ENCODE assay signal across 11 cellular contexts in the genomic region with DNA sequence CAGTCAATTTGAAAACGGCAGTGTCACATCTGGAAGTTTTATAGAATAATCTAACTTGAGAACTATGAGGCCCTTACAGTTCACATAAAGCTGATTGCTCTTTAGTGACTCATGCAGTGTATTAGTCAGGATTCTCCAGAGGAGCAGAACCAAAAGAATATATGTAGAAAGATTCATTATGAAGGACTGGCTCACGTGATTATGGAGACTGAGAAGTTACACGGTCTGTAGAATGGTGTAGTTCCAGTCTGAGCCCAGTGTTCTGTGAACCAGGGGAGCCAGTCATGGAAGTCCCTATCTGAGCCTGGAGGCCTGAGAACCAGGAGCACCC. TPM values are rescaled to one million over a fixed set of nuclear protein-coding genes. Genes with fewer than 3 reads are reported as not detected.
DNase-seq lines count a peak whose midpoint lies in the region; TF ChIP-seq lines count a peak whose summit lies in the region.
"Had no signal": no experiment of that assay in that cellular context is flagged by ENCODE, and none has a peak within 500 bp of the region (broad histone marks: within the 10 kb centered on the region; RNA-seq: fewer than 3 reads in every experiment).

No MANE protein-coding gene starts in this region.

- H3K4me3 ChIP-seq in SK-N-MC, result no peak overlapping the region
- no peak overlapping the region for H3K4me3 ChIP-seq in fibroblast of the aortic adventitia (ENCODE audit: low read depth, low read length)
- H3K4me3 ChIP-seq in sigmoid colon, result no peak overlapping the region
- H3K4me3 ChIP-seq: esophagus squamous epithelium had no signal

- peaks cover 9% of the 10 kb centered on the region for H3K36me3 Mint-ChIP-seq in activated naive CD4-positive, alpha-beta T cell treated with anti-CD3 and anti-CD28 coated beads, Interleukin-2, amount 50 U/mL, for 24 hours
- H3K36me3 Mint-ChIP-seq in activated naive CD4-positive, alpha-beta T cell treated with anti-CD3 and anti-CD28 coated beads for 36 hours (ENCODE audit: low read depth), result peaks cover 16% of the 10 kb centered on the region
- H3K36me3 Mint-ChIP-seq in type B pancreatic cell, result peaks cover 23% of the 10 kb centered on the region

- no peak for TF ChIP-seq POLR2A in sigmoid colon (IDR thresholded peaks at IDR 0.05)

- H3K36me3 ChIP-seq in SK-N-MC (ENCODE audit: insufficient read depth, low read length) (peaks cover 16% of the 10 kb centered on the region), sigmoid colon (peaks cover 0 to 12% (median 0%) of the 10 kb centered on the region in 4 donors)

- WGBS in sigmoid colon, 2 donors, result 68 to 74% methylated on average over 3 of the region's 3 CpGs

- no peak for TF ChIP-seq EP300 in sigmoid colon (IDR thresholded peaks at IDR 0.05)

- peak overlapping the region; percentile 20 for H3K4me3 Mint-ChIP-seq in activated naive CD4-positive, alpha-beta T cell treated with anti-CD3 and anti-CD28 coated beads, Interleukin-2, amount 50 U/mL, for 24 hours
- H3K4me3 Mint-ChIP-seq in activated naive CD4-positive, alpha-beta T cell treated with anti-CD3 and anti-CD28 coated beads for 36 hours, result no peak overlapping the region
- H3K4me3 Mint-ChIP-seq in type B pancreatic cell, result no peak overlapping the region

- TF ChIP-seq CTCF in fibroblast of the aortic adventitia (IDR thresholded peaks at IDR 0.05; ENCODE audit: insufficient read depth, low read length) (no peak), type B pancreatic cell (conservative IDR thresholded peaks at IDR 0.05) (no peak), sigmoid colon (IDR thresholded peaks at IDR 0.05) (no peak)

- H3K9me3 ChIP-seq in SK-N-MC (ENCODE audit: low read depth, low read length), result no peaks in the 10 kb centered on the region
- no peaks in the 10 kb centered on the region for H3K9me3 ChIP-seq in sigmoid colon
- H3K9me3 ChIP-seq: esophagus squamous epithelium had no signal

- no peak overlapping the region for H3K9ac ChIP-seq in SK-N-MC (ENCODE audit: insufficient read length)

- no peak for DNase-seq in activated naive CD4-positive, alpha-beta T cell treated with anti-CD3 and anti-CD28 coated beads for 36 hours
- no peak for DNase-seq in SK-N-MC (ENCODE audit: low read depth, low spot score)
- DNase-seq in fibroblast of the aortic adventitia (ENCODE audit: low read depth), result peak; percentile 84
- DNase-seq in type B pancreatic cell (ENCODE audit: extremely low spot score, unreplicated experiment), result no peak
- no peak for DNase-seq in sigmoid colon
- DNase-seq in DMS 273 (lab: John Stamatoyannopoulos, UW; ENCODE audit: unreplicated experiment), result no peak
- no peak for DNase-seq in stimulated activated CD4-positive, alpha-beta T cell treated with anti-CD3 and anti-CD28 coated beads, Interleukin-2, amount 100 ng/mL, for 48 hours
- DNase-seq: activated CD8-positive, alpha-beta memory T cell treated with anti-CD3 and anti-CD28 coated beads for 24 hours; esophagus squamous epithelium; nucleus accumbens had no signal

- H3K27ac ChIP-seq in SK-N-MC, result peak overlapping the region; percentile 95; the same call in 1 of the 2 replicates
- H3K27ac ChIP-seq in sigmoid colon, result no peak overlapping the region

- CTCF ChIA-PET in activated naive CD4-positive, alpha-beta T cell treated with anti-CD3 and anti-CD28 coated beads for 36 hours (lab: Charles Lee), result interaction anchor here (1.2 kb wide), 1 partner anchor 67 kb away, joined by 7 read pairs; no protein-coding TSS in a partner anchor

- no peaks in the 10 kb centered on the region for H3K9me3 Mint-ChIP-seq in activated naive CD4-positive, alpha-beta T cell treated with anti-CD3 and anti-CD28 coated beads, Interleukin-2, amount 50 U/mL, for 24 hours
- no peaks in the 10 kb centered on the region for H3K9me3 Mint-ChIP-seq in activated naive CD4-positive, alpha-beta T cell treated with anti-CD3 and anti-CD28 coated beads for 36 hours
- H3K9me3 Mint-ChIP-seq in type B pancreatic cell, result peaks cover under 1% of the 10 kb centered on the region

- H3K4me1 Mint-ChIP-seq in activated naive CD4-positive, alpha-beta T cell treated with anti-CD3 and anti-CD28 coated beads, Interleukin-2, amount 50 U/mL, for 24 hours, result peaks cover 88% of the 10 kb centered on the region
- H3K4me1 Mint-ChIP-seq in activated naive CD4-positive, alpha-beta T cell treated with anti-CD3 and anti-CD28 coated beads for 36 hours (ENCODE audit: low read depth), result peaks cover 77% of the 10 kb centered on the region
- H3K4me1 Mint-ChIP-seq in type B pancreatic cell (ENCODE audit: unreplicated experiment), result peaks cover 33% of the 10 kb centered on the region

- H3K4me1 ChIP-seq in sigmoid colon, result peaks cover 0 to 75% (median 50%) of the 10 kb centered on the region in 4 donors

- no peaks in the 10 kb centered on the region for H3K27me3 ChIP-seq in sigmoid colon
- H3K27me3 ChIP-seq: esophagus squamous epithelium had no signal

- peak overlapping the region; percentile 87 for H3K27ac Mint-ChIP-seq in activated naive CD4-positive, alpha-beta T cell treated with anti-CD3 and anti-CD28 coated beads, Interleukin-2, amount 50 U/mL, for 24 hours
- H3K27ac Mint-ChIP-seq in activated naive CD4-positive, alpha-beta T cell treated with anti-CD3 and anti-CD28 coated beads for 36 hours, result no peak overlapping the region
- H3K27ac Mint-ChIP-seq in type B pancreatic cell, result peak overlapping the region; percentile 46

- intact Hi-C loops in activated naive CD4-positive, alpha-beta T cell treated with anti-CD3 and anti-CD28 coated beads for 36 hours (cut with micrococcal nuclease), result loop anchor here (2.0 kb wide), 1 partner anchor 37 kb away; no protein-coding TSS in a partner anchor
- intact Hi-C loops in sigmoid colon (cut with DNase I), result no loop called here

- H3K27me3 Mint-ChIP-seq in activated naive CD4-positive, alpha-beta T cell treated with anti-CD3 and anti-CD28 coated beads, Interleukin-2, amount 50 U/mL, for 24 hours, result no peaks in the 10 kb centered on the region
- H3K27me3 Mint-ChIP-seq in activated naive CD4-positive, alpha-beta T cell treated with anti-CD3 and anti-CD28 coated beads for 36 hours (ENCODE audit: low read depth), result no peaks in the 10 kb centered on the region
- no peaks in the 10 kb centered on the region for H3K27me3 Mint-ChIP-seq in type B pancreatic cell

RNA-seq across cellular contexts. Expression of gene RBM33, which starts 21.5 kb away (rescaled TPM):
- total RNA-seq in activated naive CD4-positive, alpha-beta T cell treated with anti-CD3 and anti-CD28 coated beads for 36 hours, result 10 to 100 TPM; 65.5 to 66.3 TPM
- total RNA-seq in fibroblast of the aortic adventitia (ENCODE audit: low replicate concordance) (21.9 and 72.1 TPM in 2 replicates), type B pancreatic cell (ENCODE audit: low replicate concordance) (60.2 and 67.2 TPM in 2 replicates), sigmoid colon (10 to 100 TPM; 27.5 to 60.4 (median 36.1) TPM)
- polyA plus RNA-seq in sigmoid colon, result 10 to 100 TPM in 1 of 3 donors, 1 to 10 TPM in 2; 3.6 to 30.8 (median 8.1) TPM
